ENCODE assay signal across 1 cellular context in genomic region chr2:239195992-239196391, GRCh38.
TF ChIP-seq lines count a peak whose summit lies in the region.

No MANE protein-coding gene starts in this region.

TF ChIP-seq in GM23338, 12 proteins besides CTCF, POLR2A, EP300 and RAD21:
- TF ChIP-seq ETS1 (IDR thresholded peaks at IDR 0.05), result no peak
- TF ChIP-seq ZNF331 (CRISPR knock-in tag; IDR thresholded peaks at IDR 0.05; ENCODE audit: low read depth), result no peak
- TF ChIP-seq ZNF462 (CRISPR knock-in tag; IDR thresholded peaks at IDR 0.05), result no peak
- no peak for TF ChIP-seq STAT1 (IDR thresholded peaks at IDR 0.05; ENCODE audit: unreplicated experiment)
- TF ChIP-seq CREB1 (CRISPR knock-in tag; IDR thresholded peaks at IDR 0.05; ENCODE audit: low read depth), result no peak
- TF ChIP-seq EZH2phosphoT487 (IDR thresholded peaks at IDR 0.05; ENCODE audit: unreplicated experiment), result no peak
- no peak for TF ChIP-seq REST (IDR thresholded peaks at IDR 0.05; ENCODE audit: unreplicated experiment)
- TF ChIP-seq ZNF114 (CRISPR knock-in tag; IDR thresholded peaks at IDR 0.05), result no peak
- TF ChIP-seq POLR2AphosphoS5 (IDR thresholded peaks at IDR 0.05; ENCODE audit: low read depth), result no peak
